1 cellular context compared by ENCODE assay signal in genomic region chr21:46372014-46372485, GRCh38.
TF ChIP-seq lines count a peak whose summit lies in the region.

No MANE protein-coding gene starts in this region.

TF ChIP-seq in K562, 482 proteins besides CTCF, POLR2A, EP300 and RAD21:
- TF ChIP-seq CXXC5 (CRISPR knock-in tag; IDR thresholded peaks at IDR 0.05) = no peak
- TF ChIP-seq, protein P1, sequence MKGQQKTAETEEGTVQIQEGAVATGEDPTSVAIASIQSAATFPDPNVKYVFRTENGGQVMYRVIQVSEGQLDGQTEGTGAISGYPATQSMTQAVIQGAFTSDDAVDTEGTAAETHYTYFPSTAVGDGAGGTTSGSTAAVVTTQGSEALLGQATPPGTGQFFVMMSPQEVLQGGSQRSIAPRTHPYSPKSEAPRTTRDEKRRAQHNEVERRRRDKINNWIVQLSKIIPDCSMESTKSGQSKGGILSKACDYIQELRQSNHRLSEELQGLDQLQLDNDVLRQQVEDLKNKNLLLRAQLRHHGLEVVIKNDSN (CRISPR knock-in tag; IDR thresholded peaks at IDR 0.05) = 0 out of 2 replicates have a peak, but pooled peaks have one; percentile 29
- TF ChIP-seq THRA (IDR thresholded peaks at IDR 0.05) = no peak
- TF ChIP-seq, protein P2, sequence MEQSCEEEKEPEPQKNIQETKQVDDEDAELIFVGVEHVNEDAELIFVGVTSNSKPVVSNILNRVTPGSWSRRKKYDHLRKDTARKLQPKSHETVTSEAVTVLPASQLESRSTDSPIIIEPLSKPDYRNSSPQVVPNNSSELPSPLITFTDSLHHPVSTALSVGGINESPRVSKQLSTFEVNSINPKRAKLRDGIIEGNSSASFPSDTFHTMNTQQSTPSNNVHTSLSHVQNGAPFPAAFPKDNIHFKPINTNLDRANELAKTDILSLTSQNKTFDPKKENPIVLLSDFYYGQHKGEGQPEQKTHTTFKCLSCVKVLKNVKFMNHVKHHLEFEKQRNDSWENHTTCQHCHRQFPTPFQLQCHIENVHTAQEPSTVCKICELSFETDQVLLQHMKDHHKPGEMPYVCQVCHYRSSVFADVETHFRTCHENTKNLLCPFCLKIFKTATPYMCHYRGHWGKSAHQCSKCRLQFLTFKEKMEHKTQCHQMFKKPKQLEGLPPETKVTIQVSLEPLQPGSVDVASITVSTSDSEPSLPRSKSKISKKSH (CRISPR knock-in tag; IDR thresholded peaks at IDR 0.05) = no peak
- TF ChIP-seq KDM1A (IDR thresholded peaks at IDR 0.05) = peak in 1 of 2 experiments; percentile 87; a peak in 1 of 4 replicates
- TF ChIP-seq SREBF2 (CRISPR knock-in tag; IDR thresholded peaks at IDR 0.05) = no peak
- TF ChIP-seq SIX5 (IDR thresholded peaks at IDR 0.05; ENCODE audit: borderline replicate concordance in 1 of 2, insufficient read depth in 1 of 2, low read depth in 1 of 2, low read length in 2 of 2) = 0 out of 4 replicates have a peak, but pooled peaks of 1 of the 2 experiments have one; percentile 2
- no peak for TF ChIP-seq CHD4 (IDR thresholded peaks at IDR 0.05; ENCODE audit: insufficient read depth, insufficient replicate concordance, low read depth, low read length, poor library complexity, severe bottlenecking)
- no peak for TF ChIP-seq MBD2 (IDR thresholded peaks at IDR 0.05; ENCODE audit: borderline replicate concordance, low read depth)
- no peak for TF ChIP-seq KDM4B (IDR thresholded peaks at IDR 0.05; ENCODE audit: borderline replicate concordance in 2 of 2, low read depth in 1 of 2)
- TF ChIP-seq ELK1 (CRISPR knock-in tag; IDR thresholded peaks at IDR 0.05) = no peak
- TF ChIP-seq MAX (CRISPR knock-in tag; IDR thresholded peaks at IDR 0.05) = peak; percentile 88
